ENCODE assay signal across 8 cellular contexts in genomic region chr10:102919237-102919959, GRCh38. TPM values are rescaled to one million over a fixed set of nuclear protein-coding genes. Genes with fewer than 3 reads are reported as not detected.
DNase-seq lines count a peak whose midpoint lies in the region; ATAC-seq and TF ChIP-seq lines count a peak whose summit lies in the region.

No MANE protein-coding gene starts in this region.

- DNase-seq in BJ (ENCODE audit: low read depth) (no peak), ascending aorta (ENCODE audit: low spot score in 2 of 2) (peak in 1 of 2 donors; percentile 66), smooth muscle cell (lab: John Stamatoyannopoulos, UW; ENCODE audit: unreplicated experiment) (no peak)

- H3K4me1 ChIP-seq in ascending aorta (peaks cover 0 to 7% of the 10 kb centered on the region in 2 donors), smooth muscle cell (ENCODE audit: low read depth) (peaks cover 29% of the 10 kb centered on the region)

- WGBS in smooth muscle cell (ENCODE audit: low lambda C conversion rate): 9% methylated on average over 47 of the region's 47 CpGs

- peak overlapping the region; percentile 98 for H2AFZ ChIP-seq in smooth muscle cell (ENCODE audit: low read depth)

- H3K36me3 ChIP-seq in BJ (ENCODE audit: control insufficient read depth, insufficient read depth, low read length): no peaks in the 10 kb centered on the region
- H3K36me3 ChIP-seq in ascending aorta: no peaks in the 10 kb centered on the region
- H3K36me3 ChIP-seq in smooth muscle cell (ENCODE audit: low read depth): no peaks in the 10 kb centered on the region

- no peak for ATAC-seq in GM21367 (IDR thresholded peaks at IDR 0.05; ENCODE audit: unreplicated experiment)
- no peak for ATAC-seq in GM18907 (IDR thresholded peaks at IDR 0.05; ENCODE audit: unreplicated experiment)
- ATAC-seq in GM18868 (IDR thresholded peaks at IDR 0.05; ENCODE audit: unreplicated experiment): no peak

- intact Hi-C loops in ascending aorta (cut with DNase I): loop anchor here (2.0 kb wide), 1 partner anchor 273 kb away; the partner anchor contains the start of gene NT5C2

- H3F3A ChIP-seq in smooth muscle cell (ENCODE audit: low read depth): no peaks in the 10 kb centered on the region

- peaks cover 4% of the 10 kb centered on the region for H3K36me3 Mint-ChIP-seq in IgD-negative memory B cell

- H3K4me1 Mint-ChIP-seq in IgD-negative memory B cell: peaks cover 27 to 47% (median 37%) of the 10 kb centered on the region in 3 donors

- H3K4me2 ChIP-seq in smooth muscle cell: peak overlapping the region; percentile 98

- H3K27ac Mint-ChIP-seq in IgD-negative memory B cell: peak overlapping the region in 2 of 3 donors; percentile 13 to 64

- POLR2A ChIA-PET in BJ (lab: Charles Lee): no interaction called here

- peak overlapping the region; percentile 84 for H3K9ac ChIP-seq in smooth muscle cell (ENCODE audit: low read depth)

- H3K4me3 ChIP-seq in BJ (ENCODE audit: low read depth, low read length) (peak overlapping the region; percentile 97), ascending aorta (peak overlapping the region; percentile 71 to 89), iPS-18c (ENCODE audit: insufficient read depth, low read depth, low read length) (peak overlapping the region; percentile 99), smooth muscle cell (peak overlapping the region; percentile 96)

- H3K4me3 Mint-ChIP-seq in IgD-negative memory B cell: peak overlapping the region; percentile 89 to 97 (median 93)

- TF ChIP-seq CTCF in BJ (IDR thresholded peaks at IDR 0.05; ENCODE audit: insufficient read depth, low read depth, low read length) (no peak), ascending aorta (IDR thresholded peaks at IDR 0.05) (no peak), smooth muscle cell (IDR thresholded peaks at IDR 0.05; ENCODE audit: borderline replicate concordance, insufficient read depth, poor library complexity, severe bottlenecking) (no peak)

- peaks cover 10% of the 10 kb centered on the region for H3K27me3 Mint-ChIP-seq in IgD-negative memory B cell

- peaks cover 34% of the 10 kb centered on the region for H4K20me1 ChIP-seq in smooth muscle cell (ENCODE audit: low read depth)

- no peaks in the 10 kb centered on the region for H3K9me3 ChIP-seq in ascending aorta
- no peaks in the 10 kb centered on the region for H3K9me3 ChIP-seq in iPS-18c (ENCODE audit: control insufficient read depth, insufficient read depth, low read length)
- H3K9me3 ChIP-seq in smooth muscle cell (replicated peaks; ENCODE audit: low read depth): no peaks in the 10 kb centered on the region

- CTCF ChIA-PET in BJ (lab: Yijun Ruan, JAX): interaction anchor here (1.0 to 4.1 kb wide), 7 partner anchors 27 to 325 kb away, joined by 3 to 56 read pairs (median 4); partner anchors contain the start of gene RPEL1

- H3K9me3 Mint-ChIP-seq in IgD-negative memory B cell: no peaks in the 10 kb centered on the region

- peaks cover 5% of the 10 kb centered on the region for H3K79me2 ChIP-seq in smooth muscle cell (ENCODE audit: low read depth)

- H3K27me3 ChIP-seq in BJ (ENCODE audit: control insufficient read depth, insufficient read depth, low read length) (no peaks in the 10 kb centered on the region), ascending aorta (no peaks in the 10 kb centered on the region), smooth muscle cell (ENCODE audit: low read depth) (peaks cover 15% of the 10 kb centered on the region)

- H3K27ac ChIP-seq in ascending aorta (peak overlapping the region in 1 of 2 donors; percentile 94), smooth muscle cell (ENCODE audit: low read depth) (no peak overlapping the region)

RNA-seq across cellular contexts. Expression of gene CNNM2, which starts 1.3 kb away (rescaled TPM):
- polyA plus RNA-seq in BJ (2011; rRNA removed): 2.1 and 3.7 TPM in 2 replicates
- polyA minus RNA-seq in BJ (2011; rRNA and poly(A)+ RNA removed): 1.6 and 2.8 TPM in 2 replicates
- polyA plus RNA-seq in IgD-negative memory B cell: 7.9 TPM
- 18.7 TPM for total RNA-seq in ascending aorta
- total RNA-seq in smooth muscle cell: 6.7 and 8.4 TPM in 2 replicates
- polyA plus RNA-seq in smooth muscle cell: 4.9 and 5.5 TPM in 2 replicates

RNA-seq across cellular contexts. Expression of gene AS3MT, which starts 50.1 kb away (rescaled TPM):
- polyA plus RNA-seq in BJ (2011; rRNA removed) (3.0 and 4.5 TPM in 2 replicates), IgD-negative memory B cell (not detected), smooth muscle cell (1.7 and 2.2 TPM in 2 replicates)
- polyA minus RNA-seq in BJ (2011; rRNA and poly(A)+ RNA removed): 0.41 and 0.47 TPM in 2 replicates
- total RNA-seq in ascending aorta (1.4 TPM), smooth muscle cell (3.7 and 4.2 TPM in 2 replicates)
